11 cellular contexts compared by ENCODE assay signal in the genomic region with DNA sequence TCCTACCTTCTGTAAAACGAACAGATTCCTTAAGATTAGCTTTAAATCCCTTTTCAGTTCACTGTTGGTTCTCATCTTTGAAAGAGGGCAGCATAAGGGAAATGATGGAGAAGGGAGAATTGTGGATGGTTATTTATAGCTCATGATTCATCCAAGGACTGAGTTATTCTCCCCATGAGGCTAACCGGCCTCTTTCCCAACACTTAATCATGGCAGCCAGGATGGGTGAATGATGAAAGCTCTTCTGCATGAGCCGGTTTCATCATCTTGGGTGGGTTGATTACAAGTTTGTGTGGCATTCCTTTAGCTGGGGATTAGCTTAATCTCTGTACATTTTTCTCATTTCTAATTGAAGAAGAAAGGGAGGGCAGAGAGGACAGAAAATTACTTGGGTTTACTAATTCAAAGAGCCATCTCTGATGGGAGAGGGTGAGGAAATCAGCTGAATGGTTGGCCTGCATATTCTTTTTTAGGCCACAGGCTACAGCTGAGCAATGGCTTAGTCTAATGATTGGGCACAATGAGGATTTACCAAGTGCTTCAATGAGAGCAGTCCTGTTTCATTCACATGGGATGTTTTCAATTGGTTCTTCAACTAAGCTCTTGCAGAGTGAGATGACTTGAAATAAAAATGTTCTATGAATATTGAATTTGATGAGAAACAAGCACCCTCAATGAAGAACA.
DNase-seq lines count a peak whose midpoint lies in the region; ATAC-seq and TF ChIP-seq lines count a peak whose summit lies in the region.
"Had no signal": no experiment of that assay in that cellular context is flagged by ENCODE, and none has a peak within 500 bp of the region (broad histone marks: within the 10 kb centered on the region; RNA-seq: fewer than 3 reads in every experiment).

No MANE protein-coding gene starts in this region.

- TF ChIP-seq CTCF in fibroblast of mammary gland (conservative IDR thresholded peaks at IDR 0.05; ENCODE audit: control insufficient read depth, insufficient read depth, low read depth, low read length): no peak
- no peak for TF ChIP-seq CTCF in retinal pigment epithelial cell (conservative IDR thresholded peaks at IDR 0.05; ENCODE audit: low read depth, low read length)

- ATAC-seq in GM19328 (IDR thresholded peaks at IDR 0.05; ENCODE audit: unreplicated experiment): no peak

- DNase-seq in GM03348 (ENCODE audit: low spot score) (peak; percentile 85), SIG-M5 treated with dmso at 0.1 percent for 504 hours (lab: John Stamatoyannopoulos, UW; ENCODE audit: unreplicated experiment) (peak; percentile 95), fibroblast of mammary gland (ENCODE audit: low read depth) (peak; percentile 97), retinal pigment epithelial cell (ENCODE audit: low read depth) (peak; percentile 99), NCI-H1436 treated with DMSO at 0.1 percent for 48 hours (lab: John Stamatoyannopoulos, UW) (no peak), NCI-H2227 (lab: John Stamatoyannopoulos, UW; ENCODE audit: unreplicated experiment) (no peak)
- DNase-seq in stimulated activated naive CD4-positive, alpha-beta T cell (lab: John Stamatoyannopoulos, UW): no peak
- DNase-seq: activated CD4-positive, alpha-beta T cell treated with anti-CD3 and anti-CD28 coated beads, Interleukin-2, amount 50 U/mL, for 48 hours; Kasumi-1 had no signal

- H3K4me3 ChIP-seq in fibroblast of mammary gland (ENCODE audit: control insufficient read depth, low read depth, low read length) (no peak overlapping the region), retinal pigment epithelial cell (ENCODE audit: low read length) (no peak overlapping the region)
- H3K4me3 ChIP-seq: prostate gland had no signal

Comparison
In these comparisons a context has a peak if more than half of its experiments do, and no peak if none do; other contexts are left out.
1. DNase-seq: peak in GM03348 (single experiment), SIG-M5 treated with dmso at 0.1 percent for 504 hours (single experiment), fibroblast of mammary gland (single experiment) and retinal pigment epithelial cell (single experiment); none in stimulated activated naive CD4-positive, alpha-beta T cell (0 of 6), NCI-H1436 treated with DMSO at 0.1 percent for 48 hours (single experiment) and NCI-H2227 (single experiment).